12 cellular contexts compared by ENCODE assay signal in the genomic region with DNA sequence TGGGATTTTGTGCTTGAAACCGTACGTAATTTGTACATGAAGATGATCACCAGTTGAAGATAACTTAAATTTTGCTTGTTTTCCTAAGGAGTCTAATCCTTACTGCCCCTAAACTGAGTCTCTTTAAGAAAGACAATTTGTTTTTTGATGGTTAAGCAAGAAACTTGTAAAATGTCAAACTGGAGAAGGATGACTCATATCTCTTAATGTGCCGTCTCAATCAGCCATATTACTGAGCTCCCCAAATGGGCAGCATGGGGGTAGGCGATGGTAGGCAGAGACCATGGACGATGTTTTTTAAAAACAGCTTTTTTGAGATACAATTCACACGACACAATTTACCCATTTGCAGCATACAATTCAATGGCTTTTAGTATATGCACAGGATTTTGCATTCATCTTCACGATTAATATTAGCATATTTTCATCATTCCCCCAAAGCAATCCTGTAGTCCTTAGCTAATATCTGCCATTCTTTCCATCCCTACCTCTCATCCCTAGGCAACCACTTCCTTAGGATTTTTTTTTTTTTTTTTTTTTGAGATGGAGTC. TPM values are rescaled to one million over a fixed set of nuclear protein-coding genes. Genes with fewer than 3 reads are reported as not detected.
A peak's percentile ranks its signal among the peaks of the same experiment; 100 is the strongest.
DNase-seq lines count a peak whose midpoint lies in the region; ATAC-seq lines count a peak whose summit lies in the region.
"Had no signal": no experiment of that assay in that cellular context is flagged by ENCODE, and none has a peak within 500 bp of the region (broad histone marks: within the 10 kb centered on the region; RNA-seq: fewer than 3 reads in every experiment).

No MANE protein-coding gene starts in this region.

- peak overlapping the region; percentile 38 for H3K27ac ChIP-seq in rectal smooth muscle tissue (ENCODE audit: low read depth, low read length)
- H3K27ac ChIP-seq: SJSA1 had no signal

- H3K36me3 Mint-ChIP-seq in central memory CD8-positive, alpha-beta T cell (ENCODE audit: insufficient read depth): peaks cover 18% of the 10 kb centered on the region

- no peaks in the 10 kb centered on the region for H3K27me3 ChIP-seq in rectal smooth muscle tissue (ENCODE audit: control insufficient read depth, insufficient read depth, low read length)
- H3K27me3 ChIP-seq: SJSA1 had no signal

- no peak overlapping the region for H3K9ac ChIP-seq in rectal smooth muscle tissue (ENCODE audit: low read length)

- H3K9me3 Mint-ChIP-seq in central memory CD8-positive, alpha-beta T cell: no peaks in the 10 kb centered on the region

- peaks cover 98% of the 10 kb centered on the region for H3K4me1 Mint-ChIP-seq in central memory CD8-positive, alpha-beta T cell

- peak overlapping the region; percentile 63 for H3K4me3 Mint-ChIP-seq in central memory CD8-positive, alpha-beta T cell

- H3K36me3 ChIP-seq in rectal smooth muscle tissue (ENCODE audit: control insufficient read depth, insufficient read depth, low read length): no peaks in the 10 kb centered on the region
- H3K36me3 ChIP-seq: SJSA1 had no signal

- no peak overlapping the region for H3K4me3 ChIP-seq in rectal smooth muscle tissue (ENCODE audit: low read length)
- H3K4me3 ChIP-seq: SJSA1 had no signal

- H3K27ac Mint-ChIP-seq in central memory CD8-positive, alpha-beta T cell (ENCODE audit: low read depth): peak overlapping the region; percentile 90

- peaks cover 17% of the 10 kb centered on the region for H3K4me1 ChIP-seq in rectal smooth muscle tissue (ENCODE audit: control insufficient read depth, insufficient read depth, low read length)

- ATAC-seq in central memory CD8-positive, alpha-beta T cell (replicated peaks; ENCODE audit: extremely low read depth, poor library complexity, severe bottlenecking): no peak
- ATAC-seq in GM19455 (IDR thresholded peaks at IDR 0.05; ENCODE audit: unreplicated experiment): no peak

- H3K27me3 Mint-ChIP-seq in central memory CD8-positive, alpha-beta T cell: no peaks in the 10 kb centered on the region

- peak; percentile 12 for DNase-seq in NK-92 treated with Interleukin-12 subunit alpha and Interleukin-12 subunit beta, amount 100 ng/mL, for 24 hours (lab: John Stamatoyannopoulos, UW)
- DNase-seq in NK-92 (lab: John Stamatoyannopoulos, UW; ENCODE audit: unreplicated experiment) (no peak), M059J (ENCODE audit: low read depth) (peak; percentile 41), AG08395 (ENCODE audit: low spot score) (no peak)
- DNase-seq in central memory CD8-positive, alpha-beta T cell (ENCODE audit: low spot score in 2 of 2): no peak
- DNase-seq in stimulated activated naive CD4-positive, alpha-beta T cell (lab: John Stamatoyannopoulos, UW): no peak
- DNase-seq: 8988T; activated CD4-positive, alpha-beta T cell treated with anti-CD3 and anti-CD28 coated beads for 48 hours; stimulated activated CD4-positive, alpha-beta T cell treated with anti-CD3 and anti-CD28 coated beads, Interleukin-4, amount 100 ng/mL, for 1 hour had no signal

RNA-seq across cellular contexts. Expression of a gene that starts 14.3 kb away (rescaled TPM):
- total RNA-seq in M059J (2014; rRNA removed; shearing (Covaris generic)): 3.5 and 5.5 TPM in 2 replicates

Comparison
In these comparisons a context has a peak if more than half of its experiments do, and no peak if none do; other contexts are left out.
1. DNase-seq: peak in NK-92 treated with Interleukin-12 subunit alpha and Interleukin-12 subunit beta, amount 100 ng/mL, for 24 hours (single experiment) and M059J (single experiment); none in NK-92 (single experiment), central memory CD8-positive, alpha-beta T cell (0 of 2), stimulated activated naive CD4-positive, alpha-beta T cell (0 of 6) and AG08395 (single experiment).